33 cellular contexts compared by ENCODE assay signal in genomic region chr7:119377861-119378260, GRCh38.
"Had no signal": no experiment of that assay in that cellular context is flagged by ENCODE, and none has a peak within 500 bp of the region (broad histone marks: within the 10 kb centered on the region; RNA-seq: fewer than 3 reads in every experiment).

No MANE protein-coding gene starts in this region.

- H3K27me3 ChIP-seq: MG63 had no signal

- DNase-seq: Karpas-422, Kasumi-1, MG63, MM.1S, MV-4-11, NCI-H1048, NCI-H1092, NCI-H1092 treated with DMSO at 0.1 percent for 48 hours, NCI-H1105, NCI-H1105 treated with DMSO at 0.1 percent for 48 hours, NCI-H1417, NCI-H1417 treated with DMSO at 0.1 percent for 48 hours, NCI-H1436, NCI-H1436 treated with DMSO at 0.1 percent for 48 hours, NCI-H1694, NCI-H1694 treated with DMSO at 0.1 percent for 48 hours, NCI-H187, NCI-H187 treated with DMSO at 0.1 percent for 48 hours, NCI-H1930, NCI-H2029, NCI-H2029 treated with DMSO at 0.1 percent for 48 hours, NCI-H2081, NCI-H2081 treated with DMSO at 0.1 percent for 48 hours, NCI-H2107, NCI-H2171, NCI-H2171 treated with DMSO at 0.1 percent for 48 hours, NCI-H2227 treated with DMSO at 0.1 percent for 48 hours, NCI-H226, NCI-H345, NCI-H446, NCI-H446 treated with DMSO at 0.1 percent for 48 hours, NCI-H510A, NCI-H510A treated with DMSO at 0.1 percent for 48 hours had no signal

- H3K9me3 ChIP-seq: MG63 had no signal

- H3K4me3 ChIP-seq: MG63 had no signal

- H3K36me3 ChIP-seq: MG63 had no signal
